In genomic region chr5:112860929-112861637, GRCh38 we compare ENCODE assay signal across 8 cellular contexts. TPM values are rescaled to one million over a fixed set of nuclear protein-coding genes. Genes with fewer than 3 reads are reported as not detected.
A peak's percentile ranks its signal among the peaks of the same experiment; 100 is the strongest.
DNase-seq lines count a peak whose midpoint lies in the region; ATAC-seq, FAIRE-seq and TF ChIP-seq lines count a peak whose summit lies in the region.

SRP19 (plus strand) TSS chr5:112861287; CDS start chr5:112861377, 90 bp downstream.

- DNase-seq in DMS79 treated with DMSO at 0.1 percent for 48 hours (lab: John Stamatoyannopoulos, UW) (peak; percentile 90), RCC 7860 (ENCODE audit: low spot score) (peak; percentile 93), esophagus squamous epithelium (lab: John Stamatoyannopoulos, UW) (peak; percentile 69), myocyte (ENCODE audit: low read depth) (peak; percentile 99)
- peak; percentile 90 to 93 for DNase-seq in activated T-cell treated with anti-CD3 and anti-CD28 coated beads, Interleukin-2, amount 50 U/mL, for 72 hours
- peak; percentile 84 to 88 for DNase-seq in stimulated activated CD8-positive, alpha-beta memory T cell treated with anti-CD3 and anti-CD28 coated beads, Interleukin-7, amount 100 ng/mL, for 48 hours (ENCODE audit: extremely low read depth in 1 of 2, low read depth in 1 of 2)

- peaks cover 10 to 32% (median 17%) of the 10 kb centered on the region in 3 donors for H3K4me1 ChIP-seq in esophagus squamous epithelium

- H3K36me3 ChIP-seq in KOPT-K1 (ENCODE audit: insufficient read depth, low read length) (peaks cover 37% of the 10 kb centered on the region), esophagus squamous epithelium (peaks cover 0 to 29% (median 6%) of the 10 kb centered on the region in 3 donors)

- peaks cover 19% of the 10 kb centered on the region for H3K27me3 Mint-ChIP-seq in activated T-cell treated with anti-CD3 and anti-CD28 coated beads, Interleukin-2, amount 50 U/mL, for 72 hours (ENCODE audit: low read depth)

- H3K9me3 ChIP-seq in KOPT-K1 (ENCODE audit: insufficient read depth, low read length, poor library complexity, severe bottlenecking): no peaks in the 10 kb centered on the region
- no peaks in the 10 kb centered on the region for H3K9me3 ChIP-seq in esophagus squamous epithelium

- peak; percentile 99 for ATAC-seq in GM21786 (IDR thresholded peaks at IDR 0.05; ENCODE audit: unreplicated experiment)
- ATAC-seq in activated T-cell treated with anti-CD3 and anti-CD28 coated beads, Interleukin-2, amount 50 U/mL, for 72 hours (replicated peaks in 1 of 2): peak; percentile 96 to 97

- no peak for TF ChIP-seq CTCF in esophagus squamous epithelium (IDR thresholded peaks at IDR 0.05)

- 2% methylated on average over 27 to 40 of the region's 47 CpGs for WGBS in esophagus squamous epithelium, 2 donors

- H3K9me3 Mint-ChIP-seq in activated T-cell treated with anti-CD3 and anti-CD28 coated beads, Interleukin-2, amount 50 U/mL, for 72 hours: no peaks in the 10 kb centered on the region

- intact Hi-C loops in esophagus squamous epithelium (cut with DNase I): no loop called here

- TF ChIP-seq POLR2A in esophagus squamous epithelium (IDR thresholded peaks at IDR 0.05): peak in 2 of 4 donors; percentile 56 to 71

- H3K4me3 Mint-ChIP-seq in activated T-cell treated with anti-CD3 and anti-CD28 coated beads, Interleukin-2, amount 50 U/mL, for 72 hours: peak within 1 kb of the TSS; percentile 93 to 94

- peaks cover 5 to 22% of the 10 kb centered on the region in 2 donors for H3K36me3 Mint-ChIP-seq in activated T-cell treated with anti-CD3 and anti-CD28 coated beads, Interleukin-2, amount 50 U/mL, for 72 hours (ENCODE audit: insufficient read depth in 2 of 2)

- peaks cover 36% of the 10 kb centered on the region for H3K4me1 Mint-ChIP-seq in activated T-cell treated with anti-CD3 and anti-CD28 coated beads, Interleukin-2, amount 50 U/mL, for 72 hours (ENCODE audit: low read depth)

- no peaks in the 10 kb centered on the region for H3K27me3 ChIP-seq in esophagus squamous epithelium

- H3K27ac ChIP-seq in KOPT-K1 (ENCODE audit: low read depth, low read length, poor library complexity, severe bottlenecking): peak within 1 kb of the TSS; percentile 73
- H3K27ac ChIP-seq in esophagus squamous epithelium: peak within 1 kb of the TSS; percentile 87 to 91 (median 90)

- peak within 1 kb of the TSS; percentile 98 for H3K27ac Mint-ChIP-seq in activated T-cell treated with anti-CD3 and anti-CD28 coated beads, Interleukin-2, amount 50 U/mL, for 72 hours

- peak; percentile 89 for FAIRE-seq in RCC 7860 (lab: Jason Lieb, UNC)

- peak within 1 kb of the TSS; percentile 80 to 96 (median 88) for H3K4me3 ChIP-seq in esophagus squamous epithelium

RNA-seq across cellular contexts. Expression of gene SRP19, which starts in this region (rescaled TPM):
- total RNA-seq in activated T-cell treated with anti-CD3 and anti-CD28 coated beads, Interleukin-2, amount 50 U/mL, for 72 hours: 10 to 100 TPM; 41.4 to 47.6 TPM
- total RNA-seq in esophagus squamous epithelium (10 to 100 TPM; 34.3 to 81.0 (median 52.5) TPM), myocyte (78.4 and 95.2 TPM in 2 replicates)
- polyA plus RNA-seq in myocyte (2012): 99.9 TPM

Comparison
In these comparisons a context has a peak if more than half of its experiments do, and no peak if none do; other contexts are left out.
1. Peak in every context shown above with its lines: DNase-seq, ATAC-seq, H3K4me3 ChIP-seq and H3K27ac ChIP-seq.